8 cellular contexts compared by ENCODE assay signal in genomic region chr1:93446837-93447451, GRCh38. TPM values are rescaled to one million over a fixed set of nuclear protein-coding genes. Genes with fewer than 3 reads are reported as not detected.
DNase-seq lines count a peak whose midpoint lies in the region; ATAC-seq lines count a peak whose summit lies in the region.

No MANE protein-coding gene starts in this region.

- H3K4me1 ChIP-seq in subcutaneous abdominal adipose tissue (ENCODE audit: control insufficient read depth in 5 of 5, insufficient read depth in 5 of 5, low read length in 5 of 5) = peaks cover 0 to 36% (median 25%) of the 10 kb centered on the region in 5 donors

- ATAC-seq in activated naive CD4-positive, alpha-beta T cell treated with anti-CD3 and anti-CD28 coated beads, Interleukin-2, amount 50 U/mL, for 72 hours = no peak

- DNase-seq in activated naive CD4-positive, alpha-beta T cell treated with anti-CD3 and anti-CD28 coated beads, Interleukin-2, amount 10 ng/mL, durations not matched to agents 7 days and 5 days = no peak
- DNase-seq in activated naive CD4-positive, alpha-beta T cell treated with anti-CD3 and anti-CD28 coated beads, Interleukin-2, amount 50 U/mL, for 72 hours (ENCODE audit: low spot score in 2 of 2) = no peak
- DNase-seq in NCI-H510A treated with DMSO at 0.1 percent for 48 hours (lab: John Stamatoyannopoulos, UW) (peak; percentile 99), T47D (ENCODE audit: low read depth in 1 of 2, low spot score in 1 of 2) (peak; percentile 73 to 89), left kidney (ENCODE audit: low read depth, low spot score) (peak; percentile 3), T-helper 9 cell (no peak), activated gamma-delta T cell (lab: John Stamatoyannopoulos, UW) (no peak)

- H3K27ac Mint-ChIP-seq in activated naive CD4-positive, alpha-beta T cell treated with anti-CD3 and anti-CD28 coated beads, Interleukin-2, amount 10 ng/mL, durations not matched to agents 7 days and 5 days = no peak overlapping the region
- H3K27ac Mint-ChIP-seq in activated naive CD4-positive, alpha-beta T cell treated with anti-CD3 and anti-CD28 coated beads, Interleukin-2, amount 50 U/mL, for 72 hours = no peak overlapping the region

- peak overlapping the region; percentile 34 to 94 (median 81) for H3K4me3 ChIP-seq in subcutaneous abdominal adipose tissue (ENCODE audit: low read depth in 1 of 5, low read length in 5 of 5)

- H3K36me3 ChIP-seq in subcutaneous abdominal adipose tissue (ENCODE audit: control insufficient read depth in 5 of 5, insufficient read depth in 5 of 5, low read length in 5 of 5) = no peaks in the 10 kb centered on the region

- H3K9me3 Mint-ChIP-seq in activated naive CD4-positive, alpha-beta T cell treated with anti-CD3 and anti-CD28 coated beads, Interleukin-2, amount 10 ng/mL, durations not matched to agents 7 days and 5 days = no peaks in the 10 kb centered on the region
- no peaks in the 10 kb centered on the region for H3K9me3 Mint-ChIP-seq in activated naive CD4-positive, alpha-beta T cell treated with anti-CD3 and anti-CD28 coated beads, Interleukin-2, amount 50 U/mL, for 72 hours

- peaks cover 17% of the 10 kb centered on the region for H3K4me1 Mint-ChIP-seq in activated naive CD4-positive, alpha-beta T cell treated with anti-CD3 and anti-CD28 coated beads, Interleukin-2, amount 10 ng/mL, durations not matched to agents 7 days and 5 days

- H3K36me3 Mint-ChIP-seq in activated naive CD4-positive, alpha-beta T cell treated with anti-CD3 and anti-CD28 coated beads, Interleukin-2, amount 10 ng/mL, durations not matched to agents 7 days and 5 days = peaks cover 2% of the 10 kb centered on the region
- peaks cover 0 to 7% of the 10 kb centered on the region in 2 donors for H3K36me3 Mint-ChIP-seq in activated naive CD4-positive, alpha-beta T cell treated with anti-CD3 and anti-CD28 coated beads, Interleukin-2, amount 50 U/mL, for 72 hours

- H3K9ac ChIP-seq in subcutaneous abdominal adipose tissue (ENCODE audit: low read length in 5 of 5) = peak overlapping the region in 3 of 5 donors; percentile 74 to 79 (median 76)

- no peaks in the 10 kb centered on the region for H3K9me3 ChIP-seq in subcutaneous abdominal adipose tissue (ENCODE audit: control insufficient read depth in 5 of 5, low read length in 5 of 5)

- H3K4me3 Mint-ChIP-seq in activated naive CD4-positive, alpha-beta T cell treated with anti-CD3 and anti-CD28 coated beads, Interleukin-2, amount 10 ng/mL, durations not matched to agents 7 days and 5 days = peak overlapping the region; percentile 51

- CTCF ChIA-PET in activated naive CD4-positive, alpha-beta T cell treated with anti-CD3 and anti-CD28 coated beads, Interleukin-2, amount 10 ng/mL, durations not matched to agents 7 days and 5 days (lab: Charles Lee) = no interaction called here

- peaks cover 69% of the 10 kb centered on the region for H3K27me3 Mint-ChIP-seq in activated naive CD4-positive, alpha-beta T cell treated with anti-CD3 and anti-CD28 coated beads, Interleukin-2, amount 10 ng/mL, durations not matched to agents 7 days and 5 days

- H3K27ac ChIP-seq in subcutaneous abdominal adipose tissue (ENCODE audit: low read depth, low read length) = no peak overlapping the region

- no peaks in the 10 kb centered on the region for H3K27me3 ChIP-seq in subcutaneous abdominal adipose tissue (ENCODE audit: control insufficient read depth in 5 of 5, insufficient read depth in 4 of 5, low read length in 5 of 5)

- in situ Hi-C loops in T47D (cut with HindIII; ENCODE audit: low pct_unique_long_range_greater_than_20kb, low sequenced_read_pairs) = no loop called here

RNA-seq across cellular contexts. Expression of gene FNBP1L, which starts 1.0 kb away (rescaled TPM):
- under 1 TPM; 0.36 to 0.86 TPM for total RNA-seq in activated naive CD4-positive, alpha-beta T cell treated with anti-CD3 and anti-CD28 coated beads, Interleukin-2, amount 50 U/mL, for 72 hours

Comparison
In these comparisons a context has a peak if more than half of its experiments do, and no peak if none do; other contexts are left out.
1. DNase-seq: peak in NCI-H510A treated with DMSO at 0.1 percent for 48 hours (single experiment), T47D (2 of 2) and left kidney (single experiment); none in activated naive CD4-positive, alpha-beta T cell treated with anti-CD3 and anti-CD28 coated beads, Interleukin-2, amount 10 ng/mL, durations not matched to agents 7 days and 5 days (single experiment), activated naive CD4-positive, alpha-beta T cell treated with anti-CD3 and anti-CD28 coated beads, Interleukin-2, amount 50 U/mL, for 72 hours (0 of 2), T-helper 9 cell (single experiment) and activated gamma-delta T cell (single experiment).